Comparison of ENCODE assay signal across 14 cellular contexts in genomic region chr1:33548319-33548718, GRCh38.
A peak's percentile ranks its signal among the peaks of the same experiment; 100 is the strongest.
DNase-seq lines count a peak whose midpoint lies in the region; ATAC-seq and TF ChIP-seq lines count a peak whose summit lies in the region.
"Had no signal": no experiment of that assay in that cellular context is flagged by ENCODE, and none has a peak within 500 bp of the region (broad histone marks: within the 10 kb centered on the region; RNA-seq: fewer than 3 reads in every experiment).

No MANE protein-coding gene starts in this region.

- TF ChIP-seq POLR2A in IMR-90 (IDR thresholded peaks at IDR 0.05; ENCODE audit: low read depth, low read length) (no peak), NB4 (IDR thresholded peaks at IDR 0.05; ENCODE audit: extremely low read depth, insufficient read length) (no peak), esophagus muscularis mucosa (IDR thresholded peaks at IDR 0.05; ENCODE audit: low read depth) (no peak), upper lobe of left lung (IDR thresholded peaks at IDR 0.05) (no peak)

- H4K5ac ChIP-seq in IMR-90 (ENCODE audit: low read depth, low read length): no peak overlapping the region

- H3K27ac ChIP-seq in IMR-90 (ENCODE audit: insufficient read depth, low read length) (no peak overlapping the region), esophagus muscularis mucosa (replicated peaks in 1 of 4) (no peak overlapping the region), upper lobe of left lung (no peak overlapping the region)
- H3K27ac ChIP-seq: C4-2B had no signal

- H3K27me3 ChIP-seq in IMR-90 (ENCODE audit: control insufficient read depth, insufficient read depth, low read length) (no peaks in the 10 kb centered on the region), esophagus muscularis mucosa (no peaks in the 10 kb centered on the region), upper lobe of left lung (no peaks in the 10 kb centered on the region)
- H3K27me3 ChIP-seq: BE2C had no signal

- H2AFZ ChIP-seq in IMR-90 (replicated peaks; ENCODE audit: low read length, poor library complexity): no peak overlapping the region
- H2AFZ ChIP-seq: GM23338 had no signal

- H3K79me1 ChIP-seq in IMR-90 (ENCODE audit: low read depth in 1 of 2, low read length in 2 of 2): no peaks in the 10 kb centered on the region

- H3K14ac ChIP-seq in IMR-90 (replicated peaks; ENCODE audit: low read depth, low read length): no peak overlapping the region

- dilution Hi-C loops in IMR-90 (cut with HindIII; ENCODE audit: low sequenced_read_pairs, unreplicated experiment): no loop called here

- no peaks in the 10 kb centered on the region for H3K9me3 ChIP-seq in IMR-90 (ENCODE audit: control insufficient read depth, insufficient read depth, low read length)
- peaks cover 0 to 13% (median 5%) of the 10 kb centered on the region in 4 donors for H3K9me3 ChIP-seq in esophagus muscularis mucosa
- peaks cover 0 to 17% (median 13%) of the 10 kb centered on the region in 4 donors for H3K9me3 ChIP-seq in upper lobe of left lung
- H3K9me3 ChIP-seq: BE2C had no signal

- H3K56ac ChIP-seq in IMR-90 (ENCODE audit: extremely low read depth, insufficient read depth, low read length): no peak overlapping the region

- TF ChIP-seq EP300 in esophagus muscularis mucosa (IDR thresholded peaks at IDR 0.05) (no peak), upper lobe of left lung (IDR thresholded peaks at IDR 0.05) (no peak)

- H2BK15ac ChIP-seq in IMR-90 (ENCODE audit: low read depth, low read length): no peak overlapping the region

- H2BK20ac ChIP-seq in IMR-90 (ENCODE audit: low read depth, low read length): no peak overlapping the region

- no peaks in the 10 kb centered on the region for H4K20me1 ChIP-seq in IMR-90 (ENCODE audit: insufficient read depth, low read length)

- no peaks in the 10 kb centered on the region for H3K4me1 Mint-ChIP-seq in HFFc6 (ENCODE audit: low read depth)
- H3K4me1 Mint-ChIP-seq: CD4-positive, alpha-beta memory T cell; GM23338; IgD-negative memory B cell had no signal

- no peak overlapping the region for H4K8ac ChIP-seq in IMR-90 (ENCODE audit: low read depth in 2 of 2, low read length in 2 of 2)

- no peak overlapping the region for H3K9ac ChIP-seq in IMR-90 (ENCODE audit: low read depth, low read length)

- no TSS peak for BruUV-seq in IMR-90 (replicated peaks; lab: Mats Ljungman, UMichigan)

- no peak overlapping the region for H4K91ac ChIP-seq in IMR-90 (ENCODE audit: insufficient read depth, low read depth, low read length)

- H3K4me2 ChIP-seq in IMR-90 (ENCODE audit: low read depth, low read length): no peak overlapping the region
- H3K4me2 ChIP-seq: GM23338 had no signal

- CTCF ChIA-PET in IMR-90 (lab: Yijun Ruan, JAX): no interaction called here

- POLR2A ChIA-PET in IMR-90 (lab: Charles Lee; ENCODE audit: unreplicated experiment): no interaction called here

- peaks cover 2% of the 10 kb centered on the region for H3K27me3 Mint-ChIP-seq in HFFc6 (ENCODE audit: insufficient read depth)

- H2BK120ac ChIP-seq in IMR-90 (ENCODE audit: low read depth, low read length): no peak overlapping the region

- TF ChIP-seq CTCF in IMR-90 (conservative IDR thresholded peaks at IDR 0.05; ENCODE audit: low read depth, low read length) (no peak), NB4 (IDR thresholded peaks at IDR 0.05; ENCODE audit: low read depth, low read length) (no peak), esophagus muscularis mucosa (IDR thresholded peaks at IDR 0.05) (no peak), HFFc6 (IDR thresholded peaks at IDR 0.05) (no peak), upper lobe of left lung (IDR thresholded peaks at IDR 0.05) (no peak)

- H2BK5ac ChIP-seq in IMR-90 (ENCODE audit: low read depth, low read length, poor library complexity, severe bottlenecking): no peak overlapping the region

- DNase-seq in IMR-90 (no peak), NB4 (ENCODE audit: low read depth) (peak; percentile 33), esophagus muscularis mucosa (ENCODE audit: extremely low spot score) (peak; percentile 85), HFFc6 (no peak), upper lobe of left lung (no peak)
- DNase-seq: BE2C; CD4-positive, alpha-beta memory T cell; DMS79; H7 had no signal

- H3K36me3 ChIP-seq in IMR-90 (ENCODE audit: control insufficient read depth, insufficient read depth, low read length): no peaks in the 10 kb centered on the region
- H3K36me3 ChIP-seq in esophagus muscularis mucosa: no peaks in the 10 kb centered on the region
- no peaks in the 10 kb centered on the region for H3K36me3 ChIP-seq in upper lobe of left lung
- H3K36me3 ChIP-seq: BE2C had no signal

- no CpG with 5 or more reads among the region's 2 CpGs for WGBS in IMR-90 (ENCODE audit: extremely low coverage in 2 of 2, insufficient read length in 1 of 2), 2 experiments
- WGBS in esophagus muscularis mucosa: 87% methylated on average over 2 of the region's 2 CpGs
- WGBS in upper lobe of left lung, 2 donors: 87 to 90% methylated on average over 2 of the region's 2 CpGs

- H3K4me1 ChIP-seq in IMR-90 (ENCODE audit: control insufficient read depth, insufficient read depth, low read length) (no peaks in the 10 kb centered on the region), esophagus muscularis mucosa (no peaks in the 10 kb centered on the region), upper lobe of left lung (no peaks in the 10 kb centered on the region)
- H3K4me1 ChIP-seq: BE2C had no signal

- H3K27ac Mint-ChIP-seq in HFFc6: no peak overlapping the region
- H3K27ac Mint-ChIP-seq: CD4-positive, alpha-beta memory T cell; GM23338; IgD-negative memory B cell had no signal

- H3K4me3 Mint-ChIP-seq in HFFc6: no peak overlapping the region
- H3K4me3 Mint-ChIP-seq: CD4-positive, alpha-beta memory T cell; GM23338; IgD-negative memory B cell had no signal

- no peak overlapping the region for H3K4me3 ChIP-seq in IMR-90 (ENCODE audit: insufficient read depth, low read depth, low read length)
- no peak overlapping the region for H3K4me3 ChIP-seq in NB4 (ENCODE audit: low read depth, low read length)
- no peak overlapping the region for H3K4me3 ChIP-seq in esophagus muscularis mucosa
- H3K4me3 ChIP-seq in upper lobe of left lung: no peak overlapping the region
- H3K4me3 ChIP-seq: GM23338 had no signal

- intact Hi-C loops in IMR-90 (cut with micrococcal nuclease) (no loop called here), esophagus muscularis mucosa (cut with DNase I) (no loop called here)

- no peaks in the 10 kb centered on the region for H3K36me3 Mint-ChIP-seq in HFFc6 (ENCODE audit: low read depth)
- H3K36me3 Mint-ChIP-seq: CD4-positive, alpha-beta memory T cell had no signal

- ATAC-seq in IMR-90 (ENCODE audit: low read depth) (no peak), HG03039 (IDR thresholded peaks at IDR 0.05; ENCODE audit: unreplicated experiment) (no peak), upper lobe of left lung (ENCODE audit: low FRiP score in 2 of 2) (no peak), HG02981 (IDR thresholded peaks at IDR 0.05; ENCODE audit: unreplicated experiment) (no peak)
- ATAC-seq: GM23338 had no signal

- H2AK5ac ChIP-seq in IMR-90 (ENCODE audit: low read depth, low read length): no peak overlapping the region

- no peaks in the 10 kb centered on the region for H3K9me3 Mint-ChIP-seq in HFFc6

- no peak for TF ChIP-seq RAD21 in IMR-90 (IDR thresholded peaks at IDR 0.05; ENCODE audit: low read length)

- in situ Hi-C loops in IMR-90 (cut with MboI; ENCODE audit: low sequenced_read_pairs): no loop called here

- no peak overlapping the region for H2AK9ac ChIP-seq in IMR-90 (replicated peaks; ENCODE audit: low read depth, low read length, poor library complexity)

- H3K4ac ChIP-seq in IMR-90 (ENCODE audit: low read depth, low read length): no peak overlapping the region

- no peaks in the 10 kb centered on the region for H3K9me1 ChIP-seq in IMR-90 (ENCODE audit: insufficient read depth, low read length)

- no peak overlapping the region for H3K23ac ChIP-seq in IMR-90 (ENCODE audit: low read depth, low read length)

- no peak overlapping the region for H3K18ac ChIP-seq in IMR-90 (ENCODE audit: low read depth, low read length)

TF ChIP-seq in IMR-90, 13 proteins besides CTCF, POLR2A, EP300 and RAD21:
- 0 out of 2 replicates have a peak, but pooled peaks have one; percentile 3 for TF ChIP-seq CEBPB (IDR thresholded peaks at IDR 0.05; ENCODE audit: low read depth, low read length)
- no peak for TF ChIP-seq MXI1 (IDR thresholded peaks at IDR 0.05; ENCODE audit: borderline replicate concordance, low read depth, low read length)
TF ChIP-seq in IMR-90: peak in this region for 1.

Comparison
In these comparisons a context has a peak if more than half of its experiments do, and no peak if none do; other contexts are left out.
1. DNase-seq: peak in NB4 (single experiment) and esophagus muscularis mucosa (single experiment); none in IMR-90 (single experiment), HFFc6 (single experiment) and upper lobe of left lung (0 of 2).